ENCODE assay signal across 3 cellular contexts in genomic region chr6:38857815-38858214, GRCh38.
"Had no signal": no experiment of that assay in that cellular context is flagged by ENCODE, and none has a peak within 500 bp of the region (broad histone marks: within the 10 kb centered on the region; RNA-seq: fewer than 3 reads in every experiment).

No MANE protein-coding gene starts in this region.

- ATAC-seq: GM12878 had no signal

- H3K4me3 ChIP-seq: GM12878 had no signal

- DNase-seq: GDM1, GF-D8 had no signal
